15 cellular contexts compared by ENCODE assay signal in genomic region chr7:33873981-33874750, GRCh38. TPM values are rescaled to one million over a fixed set of nuclear protein-coding genes. Genes with fewer than 3 reads are reported as not detected.
A peak's percentile ranks its signal among the peaks of the same experiment; 100 is the strongest.
DNase-seq lines count a peak whose midpoint lies in the region; ATAC-seq, FAIRE-seq and TF ChIP-seq lines count a peak whose summit lies in the region.
"Had no signal": no experiment of that assay in that cellular context is flagged by ENCODE, and none has a peak within 500 bp of the region (broad histone marks: within the 10 kb centered on the region; RNA-seq: fewer than 3 reads in every experiment).

No MANE protein-coding gene starts in this region.

- H3K4me3 ChIP-seq in BJ (ENCODE audit: low read depth, low read length) (no peak overlapping the region), colonic mucosa (no peak overlapping the region)
- H3K4me3 ChIP-seq: gastroesophageal sphincter, lower lobe of right lung had no signal

- POLR2A ChIA-PET in BJ (lab: Charles Lee): no interaction called here

- TF ChIP-seq CTCF in BJ (IDR thresholded peaks at IDR 0.05; ENCODE audit: insufficient read depth, low read depth, low read length) (no peak), colonic mucosa (IDR thresholded peaks at IDR 0.05) (no peak), endothelial cell (IDR thresholded peaks at IDR 0.05; ENCODE audit: unreplicated experiment) (no peak)

- H3K27ac Mint-ChIP-seq in endothelial cell (ENCODE audit: unreplicated experiment): no peak overlapping the region
- H3K27ac Mint-ChIP-seq: CD4-positive, alpha-beta T cell had no signal

- H3K9ac ChIP-seq in colonic mucosa (ENCODE audit: low read depth in 2 of 2, low read length in 2 of 2): no peak overlapping the region

- H3K36me3 Mint-ChIP-seq in endothelial cell (ENCODE audit: low read depth, unreplicated experiment): no peaks in the 10 kb centered on the region

- no peak for ATAC-seq in GM18858 (IDR thresholded peaks at IDR 0.05; ENCODE audit: unreplicated experiment)
- ATAC-seq: lower lobe of right lung had no signal

- intact Hi-C loops in colonic mucosa (cut with DNase I): no loop called here

- no peaks in the 10 kb centered on the region for H3K9me3 ChIP-seq in colonic mucosa
- H3K9me3 ChIP-seq: gastroesophageal sphincter, lower lobe of right lung had no signal

- CTCF ChIA-PET in BJ (lab: Yijun Ruan, JAX): interaction anchor here (1.0 to 1.3 kb wide), 2 partner anchors 22 to 28 kb away, joined by 3 to 4 read pairs; no protein-coding TSS in a partner anchor

- FAIRE-seq in GM12891 (lab: Jason Lieb, UNC): no peak
- FAIRE-seq: GM19239 had no signal

- H3K27me3 ChIP-seq in BJ (ENCODE audit: control insufficient read depth, insufficient read depth, low read length) (no peaks in the 10 kb centered on the region), colonic mucosa (no peaks in the 10 kb centered on the region)
- H3K27me3 ChIP-seq: gastroesophageal sphincter had no signal

- no peak overlapping the region for H3K4me3 Mint-ChIP-seq in endothelial cell (ENCODE audit: unreplicated experiment)
- H3K4me3 Mint-ChIP-seq: CD4-positive, alpha-beta T cell had no signal

- H3K27me3 Mint-ChIP-seq in endothelial cell (ENCODE audit: unreplicated experiment): no peaks in the 10 kb centered on the region

- no peak for TF ChIP-seq POLR2A in GM12891 (IDR thresholded peaks at IDR 0.05; ENCODE audit: low read depth, low read length)

- peak overlapping the region; percentile 25 for H3K27ac ChIP-seq in colonic mucosa
- H3K27ac ChIP-seq: gastroesophageal sphincter, lower lobe of right lung had no signal

- DNase-seq in BJ (ENCODE audit: low read depth) (peak; percentile 51), M059J (ENCODE audit: low read depth) (peak; percentile 90), colonic mucosa (no peak), non-pigmented ciliary epithelial cell (ENCODE audit: low read depth) (peak; percentile 49), NCI-H1417 treated with DMSO at 0.1 percent for 48 hours (lab: John Stamatoyannopoulos, UW) (no peak), GM12891 (ENCODE audit: insufficient read length, low spot score) (no peak), endothelial cell (ENCODE audit: low spot score) (no peak)
- DNase-seq: activated T-cell treated with anti-CD3 and anti-CD28 coated beads, Interleukin-2, amount 50 U/mL, for 1 hour; CD4-positive, alpha-beta T cell; lower lobe of right lung; MM.1S; SHP77 had no signal

- no peaks in the 10 kb centered on the region for H3K4me1 ChIP-seq in colonic mucosa
- H3K4me1 ChIP-seq: lower lobe of right lung had no signal

- no peaks in the 10 kb centered on the region for H3K36me3 ChIP-seq in BJ (ENCODE audit: control insufficient read depth, insufficient read depth, low read length)
- no peaks in the 10 kb centered on the region for H3K36me3 ChIP-seq in colonic mucosa
- H3K36me3 ChIP-seq: gastroesophageal sphincter, lower lobe of right lung had no signal

- no peaks in the 10 kb centered on the region for H3K9me3 Mint-ChIP-seq in endothelial cell (ENCODE audit: unreplicated experiment)
- H3K9me3 Mint-ChIP-seq: CD4-positive, alpha-beta T cell had no signal

- peaks cover 4% of the 10 kb centered on the region for H3K4me1 Mint-ChIP-seq in endothelial cell (ENCODE audit: unreplicated experiment)

TF ChIP-seq in GM12891, 5 proteins besides CTCF, POLR2A, EP300 and RAD21:
- no peak for TF ChIP-seq PAX5 (IDR thresholded peaks at IDR 0.05; ENCODE audit: insufficient read depth, low read length, severe bottlenecking)
- no peak for TF ChIP-seq POU2F2 (IDR thresholded peaks at IDR 0.05; ENCODE audit: low read depth, low read length)
- no peak for TF ChIP-seq POLR2AphosphoS5 (IDR thresholded peaks at IDR 0.05; ENCODE audit: low read depth, low read length)
- TF ChIP-seq TAF1 (IDR thresholded peaks at IDR 0.05; ENCODE audit: low read depth, low read length): no peak
TF ChIP-seq in GM12891: peak in this region for 0.

RNA-seq across cellular contexts. Expression of gene BMPER, which starts 31.2 kb away (rescaled TPM):
- polyA plus RNA-seq in BJ (2011; rRNA removed): 7.0 and 8.8 TPM in 2 replicates
- 6.4 and 7.9 TPM in 2 replicates for polyA minus RNA-seq in BJ (2011; rRNA and poly(A)+ RNA removed)
- total RNA-seq in M059J (2014; rRNA removed; shearing (Covaris generic)): 1.5 and 2.3 TPM in 2 replicates
- 1 to 10 TPM in 1 of 2 donors, under 1 TPM in 1; 0.85 to 1.3 TPM for total RNA-seq in colonic mucosa
- polyA plus RNA-seq in GM12891 (2012; ENCODE audit: low read depth, missing spikeins): not detected
- total RNA-seq in endothelial cell (ENCODE audit: unreplicated experiment): 2.5 TPM
- total RNA-seq: CD4-positive, alpha-beta T cell had no signal

Comparison
In these comparisons a context has a peak if more than half of its experiments do, and no peak if none do; other contexts are left out.
1. DNase-seq: peak in BJ (single experiment), M059J (single experiment) and non-pigmented ciliary epithelial cell (single experiment); none in colonic mucosa (single experiment), NCI-H1417 treated with DMSO at 0.1 percent for 48 hours (single experiment), GM12891 (single experiment) and endothelial cell (single experiment).